ENCODE assay signal across 1 cellular context in the genomic region with DNA sequence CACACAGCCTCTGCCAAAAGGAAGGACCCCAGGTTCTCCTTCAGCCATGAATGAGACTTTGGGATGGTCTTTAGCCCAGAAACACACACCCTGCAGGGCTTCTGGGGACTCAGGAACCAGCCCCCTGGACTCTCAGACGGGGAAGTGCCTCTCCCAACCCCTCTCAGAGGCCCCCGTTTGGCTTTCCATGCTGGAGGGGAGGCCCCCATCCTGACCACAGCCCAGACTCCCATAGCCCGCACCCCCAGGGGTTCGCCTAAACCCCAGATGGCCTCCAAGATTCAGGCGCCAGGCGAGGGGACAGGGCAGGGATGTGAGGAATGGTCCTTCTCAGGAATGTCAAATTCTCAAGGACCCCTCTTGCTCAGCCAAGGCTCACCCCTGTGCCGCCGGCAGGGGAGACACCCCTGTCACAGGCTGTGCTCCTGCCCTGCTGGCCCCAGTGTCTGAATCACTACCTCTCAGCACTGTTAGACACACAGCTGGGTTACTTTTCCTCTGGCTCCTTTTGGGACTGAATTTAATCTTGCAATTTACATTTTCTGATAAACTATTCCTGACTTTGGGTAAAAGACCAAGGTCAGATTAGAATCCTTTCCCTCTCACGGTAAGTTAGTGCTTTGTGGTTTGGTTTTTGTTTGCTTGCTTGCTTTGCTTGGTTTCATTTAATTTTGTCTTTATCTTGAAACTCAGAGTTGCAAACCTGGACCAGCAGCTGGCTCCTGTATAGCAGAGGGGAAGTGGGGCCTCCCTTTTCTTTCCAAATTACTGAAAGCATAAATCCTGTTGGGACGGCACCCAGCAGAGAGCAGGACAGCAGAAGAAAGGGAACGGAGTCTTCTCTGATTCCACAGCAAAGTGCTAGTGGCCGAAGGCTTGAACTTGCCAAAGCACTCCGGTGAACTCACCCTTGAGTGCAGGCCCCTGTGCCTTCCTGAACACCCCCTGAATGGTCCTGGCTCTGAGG.
TF ChIP-seq lines count a peak whose summit lies in the region.

No MANE protein-coding gene starts in this region.

TF ChIP-seq in GM23338, 12 proteins besides CTCF, POLR2A, EP300 and RAD21 (continued from another document):
- TF ChIP-seq, protein P1, sequence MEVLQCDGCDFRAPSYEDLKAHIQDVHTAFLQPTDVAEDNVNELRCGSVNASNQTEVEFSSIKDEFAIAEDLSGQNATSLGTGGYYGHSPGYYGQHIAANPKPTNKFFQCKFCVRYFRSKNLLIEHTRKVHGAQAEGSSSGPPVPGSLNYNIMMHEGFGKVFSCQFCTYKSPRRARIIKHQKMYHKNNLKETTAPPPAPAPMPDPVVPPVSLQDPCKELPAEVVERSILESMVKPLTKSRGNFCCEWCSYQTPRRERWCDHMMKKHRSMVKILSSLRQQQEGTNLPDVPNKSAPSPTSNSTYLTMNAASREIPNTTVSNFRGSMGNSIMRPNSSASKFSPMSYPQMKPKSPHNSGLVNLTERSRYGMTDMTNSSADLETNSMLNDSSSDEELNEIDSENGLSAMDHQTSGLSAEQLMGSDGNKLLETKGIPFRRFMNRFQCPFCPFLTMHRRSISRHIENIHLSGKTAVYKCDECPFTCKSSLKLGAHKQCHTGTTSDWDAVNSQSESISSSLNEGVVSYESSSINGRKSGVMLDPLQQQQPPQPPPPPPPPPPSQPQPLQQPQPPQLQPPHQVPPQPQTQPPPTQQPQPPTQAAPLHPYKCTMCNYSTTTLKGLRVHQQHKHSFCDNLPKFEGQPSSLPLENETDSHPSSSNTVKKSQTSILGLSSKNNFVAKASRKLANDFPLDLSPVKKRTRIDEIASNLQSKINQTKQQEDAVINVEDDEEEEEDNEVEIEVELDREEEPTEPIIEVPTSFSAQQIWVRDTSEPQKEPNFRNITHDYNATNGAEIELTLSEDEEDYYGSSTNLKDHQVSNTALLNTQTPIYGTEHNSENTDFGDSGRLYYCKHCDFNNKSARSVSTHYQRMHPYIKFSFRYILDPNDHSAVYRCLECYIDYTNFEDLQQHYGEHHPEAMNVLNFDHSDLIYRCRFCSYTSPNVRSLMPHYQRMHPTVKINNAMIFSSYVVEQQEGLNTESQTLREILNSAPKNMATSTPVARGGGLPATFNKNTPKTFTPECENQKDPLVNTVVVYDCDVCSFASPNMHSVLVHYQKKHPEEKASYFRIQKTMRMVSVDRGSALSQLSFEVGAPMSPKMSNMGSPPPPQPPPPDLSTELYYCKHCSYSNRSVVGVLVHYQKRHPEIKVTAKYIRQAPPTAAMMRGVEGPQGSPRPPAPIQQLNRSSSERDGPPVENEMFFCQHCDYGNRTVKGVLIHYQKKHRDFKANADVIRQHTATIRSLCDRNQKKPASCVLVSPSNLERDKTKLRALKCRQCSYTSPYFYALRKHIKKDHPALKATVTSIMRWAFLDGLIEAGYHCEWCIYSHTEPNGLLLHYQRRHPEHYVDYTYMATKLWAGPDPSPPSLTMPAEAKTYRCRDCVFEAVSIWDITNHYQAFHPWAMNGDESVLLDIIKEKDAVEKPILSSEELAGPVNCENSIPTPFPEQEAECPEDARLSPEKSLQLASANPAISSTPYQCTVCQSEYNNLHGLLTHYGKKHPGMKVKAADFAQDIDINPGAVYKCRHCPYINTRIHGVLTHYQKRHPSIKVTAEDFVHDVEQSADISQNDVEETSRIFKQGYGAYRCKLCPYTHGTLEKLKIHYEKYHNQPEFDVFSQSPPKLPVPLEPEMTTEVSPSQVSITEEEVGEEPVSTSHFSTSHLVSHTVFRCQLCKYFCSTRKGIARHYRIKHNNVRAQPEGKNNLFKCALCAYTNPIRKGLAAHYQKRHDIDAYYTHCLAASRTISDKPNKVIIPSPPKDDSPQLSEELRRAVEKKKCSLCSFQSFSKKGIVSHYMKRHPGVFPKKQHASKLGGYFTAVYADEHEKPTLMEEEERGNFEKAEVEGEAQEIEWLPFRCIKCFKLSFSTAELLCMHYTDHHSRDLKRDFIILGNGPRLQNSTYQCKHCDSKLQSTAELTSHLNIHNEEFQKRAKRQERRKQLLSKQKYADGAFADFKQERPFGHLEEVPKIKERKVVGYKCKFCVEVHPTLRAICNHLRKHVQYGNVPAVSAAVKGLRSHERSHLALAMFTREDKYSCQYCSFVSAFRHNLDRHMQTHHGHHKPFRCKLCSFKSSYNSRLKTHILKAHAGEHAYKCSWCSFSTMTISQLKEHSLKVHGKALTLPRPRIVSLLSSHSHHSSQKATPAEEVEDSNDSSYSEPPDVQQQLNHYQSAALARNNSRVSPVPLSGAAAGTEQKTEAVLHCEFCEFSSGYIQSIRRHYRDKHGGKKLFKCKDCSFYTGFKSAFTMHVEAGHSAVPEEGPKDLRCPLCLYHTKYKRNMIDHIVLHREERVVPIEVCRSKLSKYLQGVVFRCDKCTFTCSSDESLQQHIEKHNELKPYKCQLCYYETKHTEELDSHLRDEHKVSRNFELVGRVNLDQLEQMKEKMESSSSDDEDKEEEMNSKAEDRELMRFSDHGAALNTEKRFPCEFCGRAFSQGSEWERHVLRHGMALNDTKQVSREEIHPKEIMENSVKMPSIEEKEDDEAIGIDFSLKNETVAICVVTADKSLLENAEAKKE (CRISPR knock-in tag; IDR thresholded peaks at IDR 0.05), result no peak
- TF ChIP-seq ZNF114 (CRISPR knock-in tag; IDR thresholded peaks at IDR 0.05), result no peak
- TF ChIP-seq, protein P2, sequence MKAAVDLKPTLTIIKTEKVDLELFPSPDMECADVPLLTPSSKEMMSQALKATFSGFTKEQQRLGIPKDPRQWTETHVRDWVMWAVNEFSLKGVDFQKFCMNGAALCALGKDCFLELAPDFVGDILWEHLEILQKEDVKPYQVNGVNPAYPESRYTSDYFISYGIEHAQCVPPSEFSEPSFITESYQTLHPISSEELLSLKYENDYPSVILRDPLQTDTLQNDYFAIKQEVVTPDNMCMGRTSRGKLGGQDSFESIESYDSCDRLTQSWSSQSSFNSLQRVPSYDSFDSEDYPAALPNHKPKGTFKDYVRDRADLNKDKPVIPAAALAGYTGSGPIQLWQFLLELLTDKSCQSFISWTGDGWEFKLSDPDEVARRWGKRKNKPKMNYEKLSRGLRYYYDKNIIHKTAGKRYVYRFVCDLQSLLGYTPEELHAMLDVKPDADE (IDR thresholded peaks at IDR 0.05), result no peak
